ENCODE assay signal across 17 cellular contexts in the genomic region with DNA sequence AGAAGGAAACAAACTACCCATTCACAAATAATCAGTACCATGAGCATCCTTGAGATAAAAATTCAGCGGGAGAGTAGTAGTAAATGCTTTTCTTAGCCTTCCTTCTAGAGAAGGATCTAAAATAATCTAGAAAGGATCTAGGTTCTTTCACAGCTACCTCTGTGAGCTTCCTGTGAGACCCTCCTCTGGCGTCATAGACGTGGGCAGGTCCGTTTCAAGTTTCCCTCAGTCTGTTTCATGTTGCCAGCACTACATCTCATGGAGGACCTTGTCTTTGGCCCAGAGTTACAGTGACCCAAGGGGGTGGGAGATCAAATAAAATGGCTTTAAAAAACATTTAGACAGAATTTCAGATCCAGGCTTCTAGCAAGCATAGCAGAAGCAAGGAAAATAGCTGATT. TPM values are rescaled to one million over a fixed set of nuclear protein-coding genes. Genes with fewer than 3 reads are reported as not detected.
A peak's percentile ranks its signal among the peaks of the same experiment; 100 is the strongest.
DNase-seq lines count a peak whose midpoint lies in the region; ATAC-seq, FAIRE-seq and TF ChIP-seq lines count a peak whose summit lies in the region.
"Had no signal": no experiment of that assay in that cellular context is flagged by ENCODE, and none has a peak within 500 bp of the region (broad histone marks: within the 10 kb centered on the region; RNA-seq: fewer than 3 reads in every experiment).

No MANE protein-coding gene starts in this region.

- H3K27me3 ChIP-seq in osteoblast (ENCODE audit: insufficient read depth, low read length), result no peaks in the 10 kb centered on the region
- H3K27me3 ChIP-seq: SJSA1 had no signal

- intact Hi-C loops in activated CD8-positive, alpha-beta T cell treated with anti-CD3 and anti-CD28 coated beads for 36 hours (cut with micrococcal nuclease), result no loop called here

- CTCF ChIA-PET in activated CD8-positive, alpha-beta T cell treated with anti-CD3 and anti-CD28 coated beads for 36 hours (lab: Charles Lee), result no interaction called here
- CTCF ChIA-PET in activated CD8-positive, alpha-beta T cell treated with anti-CD3 and anti-CD28 coated beads, Interleukin-2, amount 10 ng/mL, durations not matched to agents 7 days and 5 days (lab: Charles Lee), result interaction anchor here (1.3 to 2.4 kb wide), 2 partner anchors 10 to 12 kb away, joined by 3 to 7 read pairs; no protein-coding TSS in a partner anchor

- POLR2A ChIA-PET in activated CD8-positive, alpha-beta T cell treated with anti-CD3 and anti-CD28 coated beads for 36 hours (lab: Charles Lee), result interaction anchor here (1.0 to 1.4 kb wide), 2 partner anchors 9 to 36 kb away, joined by 3 to 4 read pairs; no protein-coding TSS in a partner anchor
- POLR2A ChIA-PET in activated CD8-positive, alpha-beta T cell treated with anti-CD3 and anti-CD28 coated beads, Interleukin-2, amount 10 ng/mL, durations not matched to agents 7 days and 5 days (lab: Charles Lee), result no interaction called here

- H3K9me3 Mint-ChIP-seq in activated CD8-positive, alpha-beta T cell treated with anti-CD3 and anti-CD28 coated beads for 36 hours, result no peaks in the 10 kb centered on the region
- no peaks in the 10 kb centered on the region for H3K9me3 Mint-ChIP-seq in activated CD8-positive, alpha-beta T cell treated with anti-CD3 and anti-CD28 coated beads, Interleukin-2, amount 10 ng/mL, durations not matched to agents 7 days and 5 days (ENCODE audit: insufficient read depth)
- no peaks in the 10 kb centered on the region for H3K9me3 Mint-ChIP-seq in effector memory CD8-positive, alpha-beta T cell
- H3K9me3 Mint-ChIP-seq: CD4-positive, alpha-beta T cell had no signal

- H3K27ac ChIP-seq in osteoblast (ENCODE audit: low read depth, low read length), result no peak overlapping the region
- H3K27ac ChIP-seq: SJSA1 had no signal

- FAIRE-seq in HTR-8/SVneo (lab: Jason Lieb, UNC), result peak; percentile 38
- FAIRE-seq: H1, K562 had no signal

- H3K9me3 ChIP-seq in osteoblast (ENCODE audit: low read depth, low read length), result no peaks in the 10 kb centered on the region
- H3K9me3 ChIP-seq: SJSA1 had no signal

- H3K36me3 Mint-ChIP-seq in activated CD8-positive, alpha-beta T cell treated with anti-CD3 and anti-CD28 coated beads for 36 hours (ENCODE audit: low read depth), result no peaks in the 10 kb centered on the region
- no peaks in the 10 kb centered on the region for H3K36me3 Mint-ChIP-seq in activated CD8-positive, alpha-beta T cell treated with anti-CD3 and anti-CD28 coated beads, Interleukin-2, amount 10 ng/mL, durations not matched to agents 7 days and 5 days (ENCODE audit: low read depth)
- peaks cover 3% of the 10 kb centered on the region for H3K36me3 Mint-ChIP-seq in effector memory CD8-positive, alpha-beta T cell (ENCODE audit: insufficient read depth)

- no peak overlapping the region for H2AFZ ChIP-seq in osteoblast (ENCODE audit: low read length)

- H3K4me3 Mint-ChIP-seq in activated CD8-positive, alpha-beta T cell treated with anti-CD3 and anti-CD28 coated beads for 36 hours, result no peak overlapping the region
- no peak overlapping the region for H3K4me3 Mint-ChIP-seq in activated CD8-positive, alpha-beta T cell treated with anti-CD3 and anti-CD28 coated beads, Interleukin-2, amount 10 ng/mL, durations not matched to agents 7 days and 5 days
- H3K4me3 Mint-ChIP-seq in effector memory CD8-positive, alpha-beta T cell, result no peak overlapping the region
- H3K4me3 Mint-ChIP-seq: B cell; CD4-positive, alpha-beta T cell had no signal

- peak; percentile 87 for ATAC-seq in activated CD8-positive, alpha-beta T cell treated with anti-CD3 and anti-CD28 coated beads for 36 hours
- ATAC-seq in activated CD8-positive, alpha-beta T cell treated with anti-CD3 and anti-CD28 coated beads, Interleukin-2, amount 10 ng/mL, durations not matched to agents 7 days and 5 days, result no peak
- ATAC-seq in effector memory CD8-positive, alpha-beta T cell (replicated peaks), result peak; percentile 83
- ATAC-seq: K562, Panc1 had no signal

- peak overlapping the region; percentile 14 for H3K27ac Mint-ChIP-seq in activated CD8-positive, alpha-beta T cell treated with anti-CD3 and anti-CD28 coated beads for 36 hours
- H3K27ac Mint-ChIP-seq in activated CD8-positive, alpha-beta T cell treated with anti-CD3 and anti-CD28 coated beads, Interleukin-2, amount 10 ng/mL, durations not matched to agents 7 days and 5 days, result no peak overlapping the region
- peak overlapping the region in 1 of 2 donors; percentile 38 for H3K27ac Mint-ChIP-seq in effector memory CD8-positive, alpha-beta T cell
- H3K27ac Mint-ChIP-seq: B cell; CD4-positive, alpha-beta T cell had no signal

- H3K36me3 ChIP-seq in osteoblast (ENCODE audit: insufficient read depth, low read length), result no peaks in the 10 kb centered on the region
- H3K36me3 ChIP-seq: SJSA1 had no signal

- H3K4me3 ChIP-seq in osteoblast (ENCODE audit: insufficient read depth, low read length), result no peak overlapping the region
- H3K4me3 ChIP-seq: K562, SJSA1 had no signal

- H3K4me1 ChIP-seq in osteoblast (ENCODE audit: insufficient read depth, low read length), result peaks cover 4% of the 10 kb centered on the region
- H3K4me1 ChIP-seq: SJSA1 had no signal

- H4K20me1 ChIP-seq in osteoblast (ENCODE audit: insufficient read depth, low read length), result peaks cover 8% of the 10 kb centered on the region

- H3K4me2 ChIP-seq in osteoblast (ENCODE audit: insufficient read depth, low read length), result no peak overlapping the region

- DNase-seq in activated CD8-positive, alpha-beta T cell treated with anti-CD3 and anti-CD28 coated beads for 36 hours, result peak; percentile 76
- no peak for DNase-seq in activated CD8-positive, alpha-beta T cell treated with anti-CD3 and anti-CD28 coated beads, Interleukin-2, amount 10 ng/mL, durations not matched to agents 7 days and 5 days
- no peak for DNase-seq in HTR-8/SVneo (ENCODE audit: insufficient read length, low spot score)
- no peak for DNase-seq in effector memory CD8-positive, alpha-beta T cell
- DNase-seq in osteoblast (ENCODE audit: insufficient read length, low spot score, missing footprints), result peak; percentile 36
- no peak for DNase-seq in NOMO-1 treated with dmso at 0.1 percent for 144 hours (lab: John Stamatoyannopoulos, UW; ENCODE audit: unreplicated experiment)
- no peak for DNase-seq in pons (ENCODE audit: low spot score)
- DNase-seq in effector CD4-positive, alpha-beta T cell, result no peak
- DNase-seq: CD4-positive, alpha-beta T cell; NCI-H1105; NCI-H2081; NCI-H524 had no signal

- peaks cover 8% of the 10 kb centered on the region for H3K4me1 Mint-ChIP-seq in activated CD8-positive, alpha-beta T cell treated with anti-CD3 and anti-CD28 coated beads for 36 hours (ENCODE audit: low read depth)
- H3K4me1 Mint-ChIP-seq in activated CD8-positive, alpha-beta T cell treated with anti-CD3 and anti-CD28 coated beads, Interleukin-2, amount 10 ng/mL, durations not matched to agents 7 days and 5 days (ENCODE audit: low read depth), result peaks cover 7% of the 10 kb centered on the region
- H3K4me1 Mint-ChIP-seq in effector memory CD8-positive, alpha-beta T cell (ENCODE audit: low read depth in 2 of 2), result peaks cover 6% of the 10 kb centered on the region in 2 donors

- TF ChIP-seq CTCF in activated CD8-positive, alpha-beta T cell treated with anti-CD3 and anti-CD28 coated beads for 36 hours (IDR thresholded peaks at IDR 0.05), result no peak
- no peak for TF ChIP-seq CTCF in osteoblast (IDR thresholded peaks at IDR 0.05; ENCODE audit: extremely low read depth, low read depth, low read length)

- no peaks in the 10 kb centered on the region for H3K27me3 Mint-ChIP-seq in activated CD8-positive, alpha-beta T cell treated with anti-CD3 and anti-CD28 coated beads for 36 hours
- H3K27me3 Mint-ChIP-seq in activated CD8-positive, alpha-beta T cell treated with anti-CD3 and anti-CD28 coated beads, Interleukin-2, amount 10 ng/mL, durations not matched to agents 7 days and 5 days (ENCODE audit: low read depth), result no peaks in the 10 kb centered on the region
- H3K27me3 Mint-ChIP-seq in effector memory CD8-positive, alpha-beta T cell, result no peaks in the 10 kb centered on the region
- H3K27me3 Mint-ChIP-seq: B cell; CD4-positive, alpha-beta T cell had no signal

- peaks cover 47% of the 10 kb centered on the region for H3K79me2 ChIP-seq in osteoblast (ENCODE audit: insufficient read depth, low read length)

RNA-seq across cellular contexts. Expression of gene DAAM1, which starts 13.6 kb away (rescaled TPM):
- total RNA-seq in activated CD8-positive, alpha-beta T cell treated with anti-CD3 and anti-CD28 coated beads for 36 hours, result 1 to 10 TPM; 7.2 to 9.9 TPM
- 10 to 100 TPM; 20.4 to 24.9 TPM for total RNA-seq in activated CD8-positive, alpha-beta T cell treated with anti-CD3 and anti-CD28 coated beads, Interleukin-2, amount 10 ng/mL, durations not matched to agents 7 days and 5 days
- total RNA-seq in osteoblast, result 19.5 and 24.2 TPM in 2 replicates

Comparison
In these comparisons a context has a peak if more than half of its experiments do, and no peak if none do; other contexts are left out.
1. DNase-seq: peak in activated CD8-positive, alpha-beta T cell treated with anti-CD3 and anti-CD28 coated beads for 36 hours (single experiment) and osteoblast (single experiment); none in activated CD8-positive, alpha-beta T cell treated with anti-CD3 and anti-CD28 coated beads, Interleukin-2, amount 10 ng/mL, durations not matched to agents 7 days and 5 days (single experiment), HTR-8/SVneo (single experiment), effector memory CD8-positive, alpha-beta T cell (0 of 3), NOMO-1 treated with dmso at 0.1 percent for 144 hours (single experiment), pons (single experiment) and effector CD4-positive, alpha-beta T cell (single experiment).